2 cellular contexts compared by ENCODE assay signal in genomic region chr15:39202641-39203040, GRCh38.
TF ChIP-seq lines count a peak whose summit lies in the region.

No MANE protein-coding gene starts in this region.

TF ChIP-seq in endothelial cell of umbilical vein, 7 proteins besides CTCF, POLR2A, EP300 and RAD21:
- TF ChIP-seq POLR2AphosphoS5 (IDR thresholded peaks at IDR 0.05; ENCODE audit: insufficient read depth, low read depth, low read length) (no peak), FOS (IDR thresholded peaks at IDR 0.05; ENCODE audit: borderline replicate concordance, insufficient read depth, low read length) (peak; percentile 26)

TF ChIP-seq in HepG2, 621 proteins besides CTCF, POLR2A, EP300 and RAD21:
- no peak for TF ChIP-seq ZNF124 (CRISPR knock-in tag; IDR thresholded peaks at IDR 0.05)
- peak; percentile 29; the same call in 1 of the 2 replicates for TF ChIP-seq CEBPB (IDR thresholded peaks at IDR 0.05; ENCODE audit: borderline replicate concordance, low read depth, low read length)
- TF ChIP-seq ATRX (CRISPR knock-in tag; IDR thresholded peaks at IDR 0.05; ENCODE audit: borderline replicate concordance) = no peak
- no peak for TF ChIP-seq ETV5 (CRISPR knock-in tag; IDR thresholded peaks at IDR 0.05; ENCODE audit: borderline replicate concordance)
- no peak for TF ChIP-seq GABPA (IDR thresholded peaks at IDR 0.05; ENCODE audit: low read depth, low read length)
- TF ChIP-seq GABPA (CRISPR knock-in tag; IDR thresholded peaks at IDR 0.05; ENCODE audit: low read depth) = no peak
- 0 out of 4 replicates have a peak, but pooled peaks of 1 of the 2 experiments have one; percentile 22 for TF ChIP-seq MAFK (conservative IDR thresholded peaks at IDR 0.05 in 1 of 2, IDR thresholded peaks at IDR 0.05 in 1 of 2; ENCODE audit: low read length in 2 of 2)
- TF ChIP-seq ZNF564 (CRISPR knock-in tag; IDR thresholded peaks at IDR 0.05) = no peak
- TF ChIP-seq CEBPG (CRISPR knock-in tag; IDR thresholded peaks at IDR 0.05) = 0 out of 2 replicates have a peak, but pooled peaks have one; percentile 15
- peak; percentile 29; the same call in 1 of the 2 replicates for TF ChIP-seq GATAD2A (CRISPR knock-in tag; IDR thresholded peaks at IDR 0.05)
- no peak for TF ChIP-seq GPN1 (CRISPR knock-in tag; IDR thresholded peaks at IDR 0.05; ENCODE audit: borderline replicate concordance)
- no peak for TF ChIP-seq DMAP1 (CRISPR knock-in tag; IDR thresholded peaks at IDR 0.05)
